In genomic region chr5:144191998-144192397, GRCh38 we compare ENCODE assay signal across 9 cellular contexts. TPM values are rescaled to one million over a fixed set of nuclear protein-coding genes. Genes with fewer than 3 reads are reported as not detected.
A peak's percentile ranks its signal among the peaks of the same experiment; 100 is the strongest.
DNase-seq lines count a peak whose midpoint lies in the region; ATAC-seq and TF ChIP-seq lines count a peak whose summit lies in the region.
"Had no signal": no experiment of that assay in that cellular context is flagged by ENCODE, and none has a peak within 500 bp of the region (broad histone marks: within the 10 kb centered on the region; RNA-seq: fewer than 3 reads in every experiment).

No MANE protein-coding gene starts in this region.

- H3K27ac Mint-ChIP-seq in CD14-positive monocyte = no peak overlapping the region
- H3K27ac Mint-ChIP-seq: activated naive CD4-positive, alpha-beta T cell treated with anti-CD3 and anti-CD28 coated beads, Interleukin-2, amount 50 U/mL, for 24 hours had no signal

- DNase-seq in CD14-positive monocyte (ENCODE audit: low spot score) (no peak), NCI-H2196 treated with DMSO at 0.1 percent for 48 hours (lab: John Stamatoyannopoulos, UW; ENCODE audit: unreplicated experiment) (peak; percentile 45), adipocyte (ENCODE audit: low read depth) (peak; percentile 83), iris pigment epithelial cell (ENCODE audit: low read depth) (peak; percentile 96), uterus (no peak)
- no peak for DNase-seq in activated CD4-positive, alpha-beta T cell treated with anti-CD3 and anti-CD28 coated beads for 1 hour

- ATAC-seq in GM18505 (IDR thresholded peaks at IDR 0.05; ENCODE audit: unreplicated experiment) = peak; percentile 87
- peak; percentile 95 for ATAC-seq in HG02840 (IDR thresholded peaks at IDR 0.05; ENCODE audit: low FRiP score, unreplicated experiment)

- peaks cover 0 to 5% (median 0%) of the 10 kb centered on the region in 7 donors for H3K9me3 Mint-ChIP-seq in CD14-positive monocyte
- H3K9me3 Mint-ChIP-seq: activated naive CD4-positive, alpha-beta T cell treated with anti-CD3 and anti-CD28 coated beads, Interleukin-2, amount 50 U/mL, for 24 hours had no signal

- TF ChIP-seq CTCF in CD14-positive monocyte (IDR thresholded peaks at IDR 0.05) = peak; percentile 62
- peak in 3 of 4 experiments; percentile 12 to 25 (median 24) for TF ChIP-seq CTCF in uterus (IDR thresholded peaks at IDR 0.05)

- H3K9me3 ChIP-seq in adipocyte (ENCODE audit: control insufficient read depth, low read length) (no peaks in the 10 kb centered on the region), uterus (no peaks in the 10 kb centered on the region)

- H3K4me1 ChIP-seq in adipocyte (ENCODE audit: control insufficient read depth, insufficient read depth, low read length) (peaks cover 24% of the 10 kb centered on the region), uterus (no peaks in the 10 kb centered on the region)

- H3K4me3 ChIP-seq in adipocyte (ENCODE audit: low read length) (no peak overlapping the region), uterus (no peak overlapping the region)

- no peaks in the 10 kb centered on the region for H3K27me3 ChIP-seq in adipocyte (replicated peaks; ENCODE audit: control insufficient read depth, insufficient read depth, low read length)
- no peaks in the 10 kb centered on the region for H3K27me3 ChIP-seq in uterus

- H3K27ac ChIP-seq in uterus = no peak overlapping the region

- H3K4me1 Mint-ChIP-seq in CD14-positive monocyte = peaks cover 35% of the 10 kb centered on the region

- H3K4me3 Mint-ChIP-seq in CD14-positive monocyte = no peak overlapping the region

- H3K36me3 Mint-ChIP-seq in CD14-positive monocyte = no peaks in the 10 kb centered on the region
- H3K36me3 Mint-ChIP-seq: activated naive CD4-positive, alpha-beta T cell treated with anti-CD3 and anti-CD28 coated beads, Interleukin-2, amount 50 U/mL, for 24 hours had no signal

- TF ChIP-seq POLR2A in GM18505 (IDR thresholded peaks at IDR 0.05; ENCODE audit: borderline replicate concordance, extremely low read depth, insufficient read depth, insufficient read length) (no peak), uterus (IDR thresholded peaks at IDR 0.05) (no peak)

- intact Hi-C loops in CD14-positive monocyte (cut with micrococcal nuclease) = no loop called here
- intact Hi-C loops in uterus (cut with DNase I; ENCODE audit: low total_unique reads) = no loop called here

- H3K36me3 ChIP-seq in adipocyte (ENCODE audit: control insufficient read depth, insufficient read depth, low read length, severe bottlenecking) (no peaks in the 10 kb centered on the region), uterus (no peaks in the 10 kb centered on the region)

- no peak overlapping the region for H3K9ac ChIP-seq in adipocyte (ENCODE audit: low read length)

- peaks cover 0 to 5% (median 0%) of the 10 kb centered on the region in 3 donors for H3K27me3 Mint-ChIP-seq in CD14-positive monocyte (ENCODE audit: low read depth in 3 of 3)
- H3K27me3 Mint-ChIP-seq: activated naive CD4-positive, alpha-beta T cell treated with anti-CD3 and anti-CD28 coated beads, Interleukin-2, amount 50 U/mL, for 24 hours had no signal

RNA-seq across cellular contexts. Expression of gene KCTD16, which starts 21.3 kb away (rescaled TPM):
- polyA plus RNA-seq in CD14-positive monocyte = not detected
- total RNA-seq in uterus = 1 to 10 TPM in 1 of 4 donors, under 1 TPM in 2, not detected in 1; 0.12 to 2.4 (median 0.26) TPM

RNA-seq across cellular contexts. Expression of gene YIPF5, which starts 21.5 kb away (rescaled TPM):
- polyA plus RNA-seq in CD14-positive monocyte = 10 to 100 TPM; 32.4 to 41.4 TPM
- total RNA-seq in uterus = 100 to 1,000 TPM in 2 of 4 donors, 10 to 100 TPM in 2; 33.5 to 164 (median 86.3) TPM

Comparison
In these comparisons a context has a peak if more than half of its experiments do, and no peak if none do; other contexts are left out.
1. DNase-seq: peak in NCI-H2196 treated with DMSO at 0.1 percent for 48 hours (single experiment), adipocyte (single experiment) and iris pigment epithelial cell (single experiment); none in CD14-positive monocyte (single experiment), uterus (0 of 2) and activated CD4-positive, alpha-beta T cell treated with anti-CD3 and anti-CD28 coated beads for 1 hour (single experiment).